In genomic region chr7:142383826-142384507, GRCh38 we compare ENCODE assay signal across 9 cellular contexts.
DNase-seq lines count a peak whose midpoint lies in the region; FAIRE-seq and TF ChIP-seq lines count a peak whose summit lies in the region.
"Had no signal": no experiment of that assay in that cellular context is flagged by ENCODE, and none has a peak within 500 bp of the region (broad histone marks: within the 10 kb centered on the region; RNA-seq: fewer than 3 reads in every experiment).

No MANE protein-coding gene starts in this region.

- FAIRE-seq in bronchial epithelial cell (lab: Jason Lieb, UNC), result peak; percentile 96

- H3K9me3 Mint-ChIP-seq in MCF 10A (ENCODE audit: unreplicated experiment), result no peaks in the 10 kb centered on the region

- peak overlapping the region; percentile 3 for H3K27ac Mint-ChIP-seq in MCF 10A (ENCODE audit: low read depth, unreplicated experiment)

- POLR2A ChIA-PET in MCF 10A (lab: Yijun Ruan, JAX), result no interaction called here

- H3K27ac ChIP-seq in breast epithelium (peak overlapping the region in 1 of 2 donors; percentile 22), thymus (ENCODE audit: low read depth) (peak overlapping the region; percentile 86)

- no peaks in the 10 kb centered on the region for H3K4me1 ChIP-seq in breast epithelium
- H3K4me1 ChIP-seq in thymus (ENCODE audit: control insufficient read depth, insufficient read depth, low read length), result peaks cover 41% of the 10 kb centered on the region

- BruUV-seq in MCF 10A (replicated peaks; lab: Mats Ljungman, UMichigan), result no TSS peak

- H3K4me3 ChIP-seq in breast epithelium (no peak overlapping the region), bronchial epithelial cell (ENCODE audit: low read depth, low read length) (no peak overlapping the region), thymus (ENCODE audit: low read length) (peak overlapping the region; percentile 27)

- DNase-seq in MCF 10A (ENCODE audit: unreplicated experiment) (no peak), breast epithelium (ENCODE audit: low spot score in 2 of 2) (no peak), M059J (ENCODE audit: low read depth) (peak; percentile 65), bronchial epithelial cell (ENCODE audit: low read depth) (no peak), SK-N-DZ (ENCODE audit: low spot score) (no peak), T1000 (lab: John Stamatoyannopoulos, UW) (no peak)
- no peak for DNase-seq in activated CD4-positive, CD25-positive, alpha-beta regulatory T cell (lab: John Stamatoyannopoulos, UW)
- DNase-seq: NCI-H2171 treated with DMSO at 0.1 percent for 48 hours had no signal

- H3K36me3 Mint-ChIP-seq in MCF 10A (ENCODE audit: insufficient read depth, unreplicated experiment), result no peaks in the 10 kb centered on the region

- 38% methylated on average over 6 of the region's 6 CpGs for WGBS in thymus

- no peaks in the 10 kb centered on the region for H3K27me3 Mint-ChIP-seq in MCF 10A (ENCODE audit: insufficient read depth, unreplicated experiment)

- no peak overlapping the region for H3K4me3 Mint-ChIP-seq in MCF 10A (ENCODE audit: unreplicated experiment)

- intact Hi-C loops in MCF 10A (cut with micrococcal nuclease) (loop anchor here (2.0 to 10.0 kb wide), 2 partner anchors 59 to 99 kb away; no protein-coding TSS in a partner anchor), breast epithelium (cut with DNase I; ENCODE audit: low total_unique reads) (no loop called here)

- CTCF ChIA-PET in MCF 10A (lab: Yijun Ruan, JAX), result interaction anchor here (0.7 to 6.9 kb wide), 17 partner anchors 8 to 423 kb away, joined by 3 to 160 read pairs (median 5); no protein-coding TSS in a partner anchor

- H3K4me1 Mint-ChIP-seq in MCF 10A (ENCODE audit: insufficient read depth, unreplicated experiment), result peaks cover 24% of the 10 kb centered on the region

- H3K27me3 ChIP-seq in breast epithelium (no peaks in the 10 kb centered on the region), bronchial epithelial cell (ENCODE audit: control insufficient read depth, insufficient read depth, low read length) (no peaks in the 10 kb centered on the region), thymus (ENCODE audit: control insufficient read depth, insufficient read depth) (no peaks in the 10 kb centered on the region)

- no peaks in the 10 kb centered on the region for H3K36me3 ChIP-seq in breast epithelium
- H3K36me3 ChIP-seq in bronchial epithelial cell (ENCODE audit: control insufficient read depth, insufficient read depth, low read length), result no peaks in the 10 kb centered on the region
- H3K36me3 ChIP-seq in thymus (ENCODE audit: control insufficient read depth, insufficient read depth), result no peaks in the 10 kb centered on the region

- TF ChIP-seq POLR2A in breast epithelium (IDR thresholded peaks at IDR 0.05), result no peak

- H3K9me3 ChIP-seq in breast epithelium, result no peaks in the 10 kb centered on the region
- no peaks in the 10 kb centered on the region for H3K9me3 ChIP-seq in thymus (ENCODE audit: control insufficient read depth)

- TF ChIP-seq CTCF in MCF 10A (IDR thresholded peaks at IDR 0.05; ENCODE audit: unreplicated experiment) (no peak), breast epithelium (IDR thresholded peaks at IDR 0.05) (no peak), bronchial epithelial cell (IDR thresholded peaks at IDR 0.05; ENCODE audit: insufficient read depth, low read length, severe bottlenecking) (no peak)
